19 cellular contexts compared by ENCODE assay signal in genomic region chr5:66933066-66933465, GRCh38.
DNase-seq lines count a peak whose midpoint lies in the region; TF ChIP-seq lines count a peak whose summit lies in the region.
"Had no signal": no experiment of that assay in that cellular context is flagged by ENCODE, and none has a peak within 500 bp of the region (broad histone marks: within the 10 kb centered on the region; RNA-seq: fewer than 3 reads in every experiment).

No MANE protein-coding gene starts in this region.

- TF ChIP-seq CTCF in astrocyte of the spinal cord (IDR thresholded peaks at IDR 0.05; ENCODE audit: low read depth, low read length) (no peak), foreskin fibroblast (IDR thresholded peaks at IDR 0.05; ENCODE audit: low read depth, low read length) (no peak), GM20000 (IDR thresholded peaks at IDR 0.05; ENCODE audit: extremely low read depth, missing control alignments) (no peak)

- H3K4me1 ChIP-seq in CD8-positive, alpha-beta memory T cell (ENCODE audit: insufficient read depth, low read length), result no peaks in the 10 kb centered on the region
- H3K4me1 ChIP-seq: SJSA1 had no signal

- CTCF ChIA-PET in HEK293T (lab: Yijun Ruan, JAX), result no interaction called here
- CTCF ChIA-PET in CD8-positive, alpha-beta memory T cell (lab: Charles Lee), result no interaction called here

- in situ Hi-C loops in astrocyte of the spinal cord (cut with HindIII; ENCODE audit: low sequenced_read_pairs), result no loop called here

- no peaks in the 10 kb centered on the region for H3K4me1 Mint-ChIP-seq in CD8-positive, alpha-beta memory T cell
- H3K4me1 Mint-ChIP-seq: activated naive CD4-positive, alpha-beta T cell treated with anti-CD3 and anti-CD28 coated beads, Interleukin-2, amount 50 U/mL, for 24 hours had no signal

- H3K9me3 ChIP-seq in CD8-positive, alpha-beta memory T cell (ENCODE audit: low read length), result no peaks in the 10 kb centered on the region
- H3K9me3 ChIP-seq: SJSA1 had no signal

- no peaks in the 10 kb centered on the region for H3K36me3 ChIP-seq in CD8-positive, alpha-beta memory T cell (ENCODE audit: insufficient read depth, low read length)
- H3K36me3 ChIP-seq: SJSA1 had no signal

- POLR2A ChIA-PET in HEK293T (lab: Yijun Ruan, JAX), result interaction anchor here (1.1 kb wide), 1 partner anchor 92 kb away, joined by 3 read pairs; no protein-coding TSS in a partner anchor
- POLR2A ChIA-PET in CD8-positive, alpha-beta memory T cell (lab: Charles Lee), result no interaction called here

- no peak overlapping the region for H3K4me3 ChIP-seq in astrocyte of the spinal cord (ENCODE audit: low read depth, low read length)
- no peak overlapping the region for H3K4me3 ChIP-seq in foreskin fibroblast (ENCODE audit: low read depth in 1 of 2, low read length in 2 of 2)
- no peak overlapping the region for H3K4me3 ChIP-seq in CD8-positive, alpha-beta memory T cell (ENCODE audit: low read length)
- H3K4me3 ChIP-seq: SJSA1 had no signal

- no peak overlapping the region for H3K4me3 Mint-ChIP-seq in CD8-positive, alpha-beta memory T cell
- H3K4me3 Mint-ChIP-seq: activated naive CD4-positive, alpha-beta T cell treated with anti-CD3 and anti-CD28 coated beads, Interleukin-2, amount 50 U/mL, for 24 hours; natural killer cell treated with Interleukin-12 subunit alpha and Interleukin-12 subunit beta and Interleukin-15 and Interleukin-18, amount 100 ng/mL, for 72 hours had no signal

- no peak overlapping the region for H3K27ac ChIP-seq in CD8-positive, alpha-beta memory T cell (ENCODE audit: low read depth, low read length)
- H3K27ac ChIP-seq: SJSA1 had no signal

- H3K27ac Mint-ChIP-seq in CD8-positive, alpha-beta memory T cell, result no peak overlapping the region
- H3K27ac Mint-ChIP-seq: activated naive CD4-positive, alpha-beta T cell treated with anti-CD3 and anti-CD28 coated beads, Interleukin-2, amount 50 U/mL, for 24 hours; natural killer cell treated with Interleukin-12 subunit alpha and Interleukin-12 subunit beta and Interleukin-15 and Interleukin-18, amount 100 ng/mL, for 72 hours had no signal

- DNase-seq in A172 (ENCODE audit: low spot score) (peak; percentile 3), HT1080 (ENCODE audit: low read depth) (peak; percentile 79), astrocyte of the spinal cord (ENCODE audit: low read depth, low spot score) (peak; percentile 70), foreskin fibroblast (peak; percentile 64 to 84), HEK293T (ENCODE audit: extremely low spot score) (no peak), hippocampal formation (lab: John Stamatoyannopoulos, UW) (no peak), GM20000 (ENCODE audit: low spot score) (no peak)
- no peak for DNase-seq in CD8-positive, alpha-beta memory T cell
- DNase-seq: 8988T; activated CD4-positive, alpha-beta T cell treated with anti-CD3 and anti-CD28 coated beads, Interleukin-2, amount 50 U/mL, for 1 hour; activated T-cell treated with anti-CD3 and anti-CD28 coated beads, Interleukin-2, amount 50 U/mL, for 1 hour; caudate nucleus; COR-L47; NCI-H1105; retina; stimulated activated CD4-positive, alpha-beta T cell treated with anti-CD3 and anti-CD28 coated beads, Interleukin-2, amount 100 ng/mL, for 24 hours had no signal

- no peaks in the 10 kb centered on the region for H3K27me3 ChIP-seq in CD8-positive, alpha-beta memory T cell (ENCODE audit: insufficient read depth, low read length, poor library complexity, severe bottlenecking)
- H3K27me3 ChIP-seq: SJSA1 had no signal

- no peaks in the 10 kb centered on the region for H3K9me3 Mint-ChIP-seq in CD8-positive, alpha-beta memory T cell
- H3K9me3 Mint-ChIP-seq: activated naive CD4-positive, alpha-beta T cell treated with anti-CD3 and anti-CD28 coated beads, Interleukin-2, amount 50 U/mL, for 24 hours; natural killer cell treated with Interleukin-12 subunit alpha and Interleukin-12 subunit beta and Interleukin-15 and Interleukin-18, amount 100 ng/mL, for 72 hours had no signal

- peaks cover 4 to 48% of the 10 kb centered on the region in 2 donors for H3K27me3 Mint-ChIP-seq in CD8-positive, alpha-beta memory T cell

- no peaks in the 10 kb centered on the region for H3K36me3 Mint-ChIP-seq in CD8-positive, alpha-beta memory T cell
- H3K36me3 Mint-ChIP-seq: activated naive CD4-positive, alpha-beta T cell treated with anti-CD3 and anti-CD28 coated beads, Interleukin-2, amount 50 U/mL, for 24 hours; natural killer cell treated with Interleukin-12 subunit alpha and Interleukin-12 subunit beta and Interleukin-15 and Interleukin-18, amount 100 ng/mL, for 72 hours had no signal

TF ChIP-seq in HEK293T, 16 proteins besides CTCF, POLR2A, EP300 and RAD21:
- TF ChIP-seq L3MBTL2 (conservative IDR thresholded peaks at IDR 0.05) (no peak), ARNT (IDR thresholded peaks at IDR 0.05) (no peak), NFRKB (IDR thresholded peaks at IDR 0.05) (no peak), FOXK2 (IDR thresholded peaks at IDR 0.05) (no peak), BHLHE40 (IDR thresholded peaks at IDR 0.05; ENCODE audit: borderline replicate concordance) (no peak), FOXM1 (IDR thresholded peaks at IDR 0.05; ENCODE audit: borderline replicate concordance) (no peak), FOXA1 (IDR thresholded peaks at IDR 0.05) (no peak), PKNOX1 (IDR thresholded peaks at IDR 0.05) (no peak), SUZ12 (IDR thresholded peaks at IDR 0.05) (no peak), HDGF (IDR thresholded peaks at IDR 0.05; ENCODE audit: borderline replicate concordance) (no peak)
TF ChIP-seq in HEK293T: peak in this region for 0.

Comparison
In these comparisons a context has a peak if more than half of its experiments do, and no peak if none do; other contexts are left out.
1. DNase-seq: peak in A172 (single experiment), HT1080 (single experiment), astrocyte of the spinal cord (single experiment) and foreskin fibroblast (2 of 2); none in HEK293T (single experiment), CD8-positive, alpha-beta memory T cell (0 of 5), hippocampal formation (0 of 2) and GM20000 (single experiment).